16 cellular contexts compared by ENCODE assay signal in the genomic region with DNA sequence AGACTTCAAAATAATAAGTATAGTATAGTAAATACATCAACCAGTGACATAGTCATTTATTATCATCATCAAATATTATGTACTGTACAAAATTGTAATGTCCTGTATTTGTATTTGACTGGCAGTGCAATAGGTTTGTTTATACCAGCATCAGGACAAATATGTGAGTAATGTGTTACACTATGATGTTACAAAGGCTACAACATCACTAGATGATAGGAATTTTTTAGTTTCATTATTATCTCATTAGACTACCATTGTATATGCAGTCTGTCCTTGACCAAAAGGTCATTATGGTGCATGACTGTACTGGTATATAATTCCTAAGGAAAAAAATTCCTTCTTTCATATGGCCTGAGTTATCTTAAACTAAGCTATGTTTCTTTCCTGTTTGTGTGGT.
DNase-seq lines count a peak whose midpoint lies in the region; ATAC-seq and TF ChIP-seq lines count a peak whose summit lies in the region.
"Had no signal": no experiment of that assay in that cellular context is flagged by ENCODE, and none has a peak within 500 bp of the region (broad histone marks: within the 10 kb centered on the region; RNA-seq: fewer than 3 reads in every experiment).

No MANE protein-coding gene starts in this region.

- H4K91ac ChIP-seq in IMR-90 (ENCODE audit: insufficient read depth, low read depth, low read length): no peak overlapping the region
- H4K91ac ChIP-seq in trophoblast cell (ENCODE audit: low read depth, low read length): no peak overlapping the region

- no peak for TF ChIP-seq POLR2A in IMR-90 (IDR thresholded peaks at IDR 0.05; ENCODE audit: low read depth, low read length)
- TF ChIP-seq POLR2A in body of pancreas (IDR thresholded peaks at IDR 0.05): no peak

- no peak overlapping the region for H3K56ac ChIP-seq in IMR-90 (ENCODE audit: extremely low read depth, insufficient read depth, low read length)

- no peak overlapping the region for H3K27ac ChIP-seq in IMR-90 (ENCODE audit: insufficient read depth, low read length)
- H3K27ac ChIP-seq in body of pancreas: peak overlapping the region; percentile 56 to 75 (median 74)
- no peak overlapping the region for H3K27ac ChIP-seq in trophoblast cell (ENCODE audit: low read depth, low read length)
- H3K27ac ChIP-seq: BLaER1, C4-2B, GM23248 had no signal

- ATAC-seq in IMR-90 (ENCODE audit: low read depth) (no peak; the same call in 1 of the 2 replicates), body of pancreas (no peak)
- ATAC-seq: CD8-positive, alpha-beta T cell had no signal

- no peaks in the 10 kb centered on the region for H3K4me1 ChIP-seq in IMR-90 (ENCODE audit: control insufficient read depth, insufficient read depth, low read length)
- peaks cover 42% of the 10 kb centered on the region for H3K4me1 ChIP-seq in body of pancreas
- H3K4me1 ChIP-seq in trophoblast cell (ENCODE audit: control insufficient read depth in 1 of 2, insufficient read depth in 2 of 2, low read length in 2 of 2): no peaks in the 10 kb centered on the region
- H3K4me1 ChIP-seq: BLaER1, Caco-2 had no signal

- H2AFZ ChIP-seq in IMR-90 (replicated peaks; ENCODE audit: low read length, poor library complexity) (no peak overlapping the region), trophoblast cell (ENCODE audit: insufficient read depth, low read length, poor library complexity) (no peak overlapping the region)
- H2AFZ ChIP-seq: GM23248 had no signal

- H3K9me3 ChIP-seq in IMR-90 (ENCODE audit: control insufficient read depth, insufficient read depth, low read length) (no peaks in the 10 kb centered on the region), body of pancreas (no peaks in the 10 kb centered on the region), trophoblast cell (ENCODE audit: insufficient read depth, low read depth, low read length) (no peaks in the 10 kb centered on the region)
- H3K9me3 ChIP-seq: BLaER1, Caco-2 had no signal

- H4K5ac ChIP-seq in IMR-90 (ENCODE audit: low read depth, low read length): no peak overlapping the region

- H3K27me3 ChIP-seq in IMR-90 (ENCODE audit: control insufficient read depth, insufficient read depth, low read length): no peaks in the 10 kb centered on the region
- H3K27me3 ChIP-seq in body of pancreas: no peaks in the 10 kb centered on the region
- H3K27me3 ChIP-seq in trophoblast cell (ENCODE audit: insufficient read depth, low read length): no peaks in the 10 kb centered on the region
- H3K27me3 ChIP-seq: BLaER1 had no signal

- H2BK15ac ChIP-seq in IMR-90 (ENCODE audit: low read depth, low read length): no peak overlapping the region

- TF ChIP-seq CTCF in IMR-90 (conservative IDR thresholded peaks at IDR 0.05; ENCODE audit: low read depth, low read length): no peak
- TF ChIP-seq CTCF in body of pancreas (IDR thresholded peaks at IDR 0.05): no peak
- TF ChIP-seq CTCF in GM13976 (IDR thresholded peaks at IDR 0.05; ENCODE audit: borderline replicate concordance, control extremely low read depth, extremely low read depth, insufficient read depth, missing control alignments): no peak

- POLR2A ChIA-PET in IMR-90 (lab: Charles Lee; ENCODE audit: unreplicated experiment): no interaction called here

- no peak overlapping the region for H3K18ac ChIP-seq in IMR-90 (ENCODE audit: low read depth, low read length)
- no peak overlapping the region for H3K18ac ChIP-seq in trophoblast cell (ENCODE audit: low read length)

- no peak overlapping the region for H2AK5ac ChIP-seq in IMR-90 (ENCODE audit: low read depth, low read length)
- no peak overlapping the region for H2AK5ac ChIP-seq in trophoblast cell (ENCODE audit: low read length)

- H3K79me2 ChIP-seq in trophoblast cell (ENCODE audit: control insufficient read depth, insufficient read depth, low read length, poor library complexity): no peaks in the 10 kb centered on the region

- no peaks in the 10 kb centered on the region for H3K9me1 ChIP-seq in IMR-90 (ENCODE audit: insufficient read depth, low read length)

- H2BK5ac ChIP-seq in IMR-90 (ENCODE audit: low read depth, low read length, poor library complexity, severe bottlenecking): no peak overlapping the region
- H2BK5ac ChIP-seq in trophoblast cell (ENCODE audit: low read depth, low read length, poor library complexity): no peak overlapping the region

- BruUV-seq in IMR-90 (replicated peaks; lab: Mats Ljungman, UMichigan): no TSS peak

- H3K4ac ChIP-seq in IMR-90 (ENCODE audit: low read depth, low read length) (no peak overlapping the region), trophoblast cell (ENCODE audit: low read depth, low read length) (no peak overlapping the region)

- in situ Hi-C loops in IMR-90 (cut with MboI; ENCODE audit: low sequenced_read_pairs) (no loop called here), GM13976 (cut with MboI; ENCODE audit: low sequenced_read_pairs, unreplicated experiment) (no loop called here)

- H4K20me1 ChIP-seq in IMR-90 (ENCODE audit: insufficient read depth, low read length): no peaks in the 10 kb centered on the region
- H4K20me1 ChIP-seq: BLaER1 had no signal

- H3K9ac ChIP-seq in IMR-90 (ENCODE audit: low read depth, low read length): no peak overlapping the region
- H3K9ac ChIP-seq in trophoblast cell (ENCODE audit: low read length): no peak overlapping the region
- H3K9ac ChIP-seq: BLaER1, GM23248 had no signal

- no peak overlapping the region for H2AK9ac ChIP-seq in IMR-90 (replicated peaks; ENCODE audit: low read depth, low read length, poor library complexity)

- no peak overlapping the region for H2BK12ac ChIP-seq in trophoblast cell (ENCODE audit: low read length)

- H3K36me3 ChIP-seq in IMR-90 (ENCODE audit: control insufficient read depth, insufficient read depth, low read length): no peaks in the 10 kb centered on the region
- no peaks in the 10 kb centered on the region for H3K36me3 ChIP-seq in body of pancreas (replicated peaks in 1 of 2; ENCODE audit: insufficient read depth in 1 of 2, low read depth in 2 of 2)
- H3K36me3 ChIP-seq in trophoblast cell (ENCODE audit: control insufficient read depth in 1 of 2, insufficient read depth in 2 of 2, low read length in 2 of 2): no peaks in the 10 kb centered on the region
- H3K36me3 ChIP-seq: BLaER1 had no signal

- no peak overlapping the region for H4K8ac ChIP-seq in IMR-90 (ENCODE audit: low read depth in 2 of 2, low read length in 2 of 2)
- H4K8ac ChIP-seq in trophoblast cell (ENCODE audit: low read depth, low read length): no peak overlapping the region

- CTCF ChIA-PET in IMR-90 (lab: Yijun Ruan, JAX): no interaction called here

- dilution Hi-C loops in IMR-90 (cut with HindIII; ENCODE audit: low sequenced_read_pairs, unreplicated experiment): no loop called here

- H3K79me1 ChIP-seq in IMR-90 (ENCODE audit: low read depth in 1 of 2, low read length in 2 of 2) (no peaks in the 10 kb centered on the region), trophoblast cell (ENCODE audit: low read length) (no peaks in the 10 kb centered on the region)

- H2BK20ac ChIP-seq in IMR-90 (ENCODE audit: low read depth, low read length): no peak overlapping the region

- H3K4me3 ChIP-seq in IMR-90 (ENCODE audit: insufficient read depth, low read depth, low read length) (no peak overlapping the region), body of pancreas (no peak overlapping the region), trophoblast cell (ENCODE audit: low read depth, low read length) (no peak overlapping the region)
- H3K4me3 ChIP-seq: BLaER1, GM23248 had no signal

- H3K14ac ChIP-seq in IMR-90 (replicated peaks; ENCODE audit: low read depth, low read length) (no peak overlapping the region), trophoblast cell (ENCODE audit: low read length) (no peak overlapping the region)

- H4K12ac ChIP-seq in trophoblast cell (ENCODE audit: low read depth, low read length): no peak overlapping the region

- TF ChIP-seq RAD21 in IMR-90 (IDR thresholded peaks at IDR 0.05; ENCODE audit: low read length): no peak

- H3K23ac ChIP-seq in IMR-90 (ENCODE audit: low read depth, low read length): no peak overlapping the region
- no peak overlapping the region for H3K23ac ChIP-seq in trophoblast cell (ENCODE audit: low read length)

- DNase-seq in IMR-90: peak; percentile 8
- DNase-seq in body of pancreas: no peak
- DNase-seq in trophoblast cell: peak; percentile 10 to 77
- no peak for DNase-seq in activated naive CD4-positive, alpha-beta T cell (lab: John Stamatoyannopoulos, UW)
- DNase-seq in GM13976 (ENCODE audit: low spot score): no peak
- DNase-seq in NOMO-1 treated with dmso at 0.1 percent for 144 hours (lab: John Stamatoyannopoulos, UW; ENCODE audit: unreplicated experiment): no peak
- DNase-seq: Caco-2; CD4-positive, CD25-positive, alpha-beta regulatory T cell; CD8-positive, alpha-beta T cell; DMS153; DND-41; GM23248; H9; HFFc6 had no signal

- intact Hi-C loops in IMR-90 (cut with micrococcal nuclease) (no loop called here), body of pancreas (cut with DNase I) (no loop called here)

- H3K4me2 ChIP-seq in IMR-90 (ENCODE audit: low read depth, low read length) (no peak overlapping the region), trophoblast cell (ENCODE audit: low read length) (no peak overlapping the region)
- H3K4me2 ChIP-seq: BLaER1 had no signal

- H2BK120ac ChIP-seq in IMR-90 (ENCODE audit: low read depth, low read length) (no peak overlapping the region), trophoblast cell (ENCODE audit: insufficient read depth, low read length, poor library complexity) (no peak overlapping the region)

TF ChIP-seq in IMR-90, 13 proteins besides CTCF, POLR2A, EP300 and RAD21:
- TF ChIP-seq CEBPB (IDR thresholded peaks at IDR 0.05; ENCODE audit: low read depth, low read length) (no peak), MAZ (IDR thresholded peaks at IDR 0.05; ENCODE audit: borderline replicate concordance, low read depth, low read length) (no peak), MXI1 (IDR thresholded peaks at IDR 0.05; ENCODE audit: borderline replicate concordance, low read depth, low read length) (no peak), BHLHE40 (IDR thresholded peaks at IDR 0.05; ENCODE audit: low read depth, low read length) (no peak), NFE2L2 (IDR thresholded peaks at IDR 0.05; ENCODE audit: low read depth, low read length) (no peak), CHD1 (IDR thresholded peaks at IDR 0.05; ENCODE audit: low read depth, low read length) (no peak)

Comparison
In these comparisons a context has a peak if more than half of its experiments do, and no peak if none do; other contexts are left out.
1. DNase-seq: peak in IMR-90 (single experiment) and trophoblast cell (2 of 2); none in body of pancreas (0 of 4), activated naive CD4-positive, alpha-beta T cell (0 of 4), GM13976 (single experiment) and NOMO-1 treated with dmso at 0.1 percent for 144 hours (single experiment).
2. H3K27ac ChIP-seq: peak in body of pancreas (4 of 4); none in IMR-90 (single experiment) and trophoblast cell (single experiment).